In genomic region chr1:181133441-181133951, GRCh38 we compare ENCODE assay signal across 16 cellular contexts. TPM values are rescaled to one million over a fixed set of nuclear protein-coding genes. Genes with fewer than 3 reads are reported as not detected.
A peak's percentile ranks its signal among the peaks of the same experiment; 100 is the strongest.
DNase-seq lines count a peak whose midpoint lies in the region; ATAC-seq and TF ChIP-seq lines count a peak whose summit lies in the region.
"Had no signal": no experiment of that assay in that cellular context is flagged by ENCODE, and none has a peak within 500 bp of the region (broad histone marks: within the 10 kb centered on the region; RNA-seq: fewer than 3 reads in every experiment).

No MANE protein-coding gene starts in this region.

- no peak for TF ChIP-seq POLR2A in Peyer's patch (IDR thresholded peaks at IDR 0.05)

- no peaks in the 10 kb centered on the region for H3K36me3 ChIP-seq in Peyer's patch
- H3K36me3 ChIP-seq: upper lobe of left lung had no signal

- no peaks in the 10 kb centered on the region for H3K27me3 ChIP-seq in Peyer's patch
- H3K27me3 ChIP-seq: foreskin keratinocyte, upper lobe of left lung had no signal

- no peak for TF ChIP-seq CTCF in chondrocyte (IDR thresholded peaks at IDR 0.05)
- no peak for TF ChIP-seq CTCF in osteocyte (IDR thresholded peaks at IDR 0.05)
- no peak for TF ChIP-seq CTCF in Peyer's patch (IDR thresholded peaks at IDR 0.05)

- peaks cover 7 to 49% (median 32%) of the 10 kb centered on the region in 4 donors for H3K4me1 ChIP-seq in Peyer's patch

- no peaks in the 10 kb centered on the region for H3K9me3 ChIP-seq in Peyer's patch
- H3K9me3 ChIP-seq: upper lobe of left lung had no signal

- H3K4me1 Mint-ChIP-seq in chondrocyte (ENCODE audit: low read depth), result peaks cover 45% of the 10 kb centered on the region
- peaks cover 58% of the 10 kb centered on the region for H3K4me1 Mint-ChIP-seq in osteocyte (ENCODE audit: unreplicated experiment)

- H3K27ac Mint-ChIP-seq in chondrocyte (ENCODE audit: unreplicated experiment) (peak overlapping the region; percentile 29), osteocyte (ENCODE audit: unreplicated experiment) (peak overlapping the region; percentile 100)

- DNase-seq in NCI-H748 (lab: John Stamatoyannopoulos, UW; ENCODE audit: unreplicated experiment) (peak; percentile 27), NCI-H748 treated with DMSO at 0.1 percent for 48 hours (lab: John Stamatoyannopoulos, UW) (no peak), NCI-H2227 treated with DMSO at 0.1 percent for 48 hours (lab: John Stamatoyannopoulos, UW) (peak; percentile 36), chondrocyte (ENCODE audit: low spot score) (no peak), osteocyte (ENCODE audit: extremely low spot score, unreplicated experiment) (no peak), G401 (ENCODE audit: low spot score) (no peak), Peyer's patch (no peak)
- DNase-seq: activated T-cell treated with anti-CD3 and anti-CD28 coated beads, Interleukin-2, amount 50 U/mL, for 1 hour; Calu3; foreskin keratinocyte; NCI-H2171 treated with DMSO at 0.1 percent for 48 hours; SHP77 had no signal

- H3K36me3 Mint-ChIP-seq in chondrocyte (ENCODE audit: low read depth) (no peaks in the 10 kb centered on the region), osteocyte (ENCODE audit: unreplicated experiment) (no peaks in the 10 kb centered on the region)

- no peak overlapping the region for H3K4me3 ChIP-seq in Peyer's patch
- H3K4me3 ChIP-seq: skin epidermis, upper lobe of left lung had no signal

- no peaks in the 10 kb centered on the region for H3K27me3 Mint-ChIP-seq in chondrocyte (ENCODE audit: low read depth)
- no peaks in the 10 kb centered on the region for H3K27me3 Mint-ChIP-seq in osteocyte (ENCODE audit: unreplicated experiment)

- peak overlapping the region in 1 of 4 donors; percentile 76 for H3K27ac ChIP-seq in Peyer's patch
- H3K27ac ChIP-seq: foreskin keratinocyte, HL-60 had no signal

- H3K4me3 Mint-ChIP-seq in chondrocyte (ENCODE audit: unreplicated experiment) (no peak overlapping the region), osteocyte (ENCODE audit: unreplicated experiment) (no peak overlapping the region)

- ATAC-seq in HG03095 (IDR thresholded peaks at IDR 0.05; ENCODE audit: unreplicated experiment), result no peak
- ATAC-seq: foreskin keratinocyte had no signal

- in situ Hi-C loops in G401 (cut with HindIII; ENCODE audit: low sequenced_read_pairs), result no loop called here

- no peaks in the 10 kb centered on the region for H3K9me3 Mint-ChIP-seq in chondrocyte (ENCODE audit: low read depth)
- no peaks in the 10 kb centered on the region for H3K9me3 Mint-ChIP-seq in osteocyte (ENCODE audit: unreplicated experiment)

RNA-seq across cellular contexts. Expression of gene IER5, which starts 45.0 kb away (rescaled TPM):
- total RNA-seq in chondrocyte (15.6 to 23.6 TPM (median 16.6 TPM) in 3 replicates), osteocyte (29.8 and 32.2 TPM in 2 replicates), Peyer's patch (10 to 100 TPM in 1 of 4 donors, 1 to 10 TPM in 3; 6.3 to 10.7 (median 8.2) TPM)
- total RNA-seq in G401 (2014; rRNA removed; shearing (Covaris generic)), result 30.5 and 37.9 TPM in 2 replicates

Comparison
In these comparisons a context has a peak if more than half of its experiments do, and no peak if none do; other contexts are left out.
1. DNase-seq: peak in NCI-H748 (single experiment) and NCI-H2227 treated with DMSO at 0.1 percent for 48 hours (single experiment); none in NCI-H748 treated with DMSO at 0.1 percent for 48 hours (single experiment), chondrocyte (single experiment), osteocyte (single experiment), G401 (single experiment) and Peyer's patch (0 of 3).